1 cellular context compared by ENCODE assay signal in the genomic region with DNA sequence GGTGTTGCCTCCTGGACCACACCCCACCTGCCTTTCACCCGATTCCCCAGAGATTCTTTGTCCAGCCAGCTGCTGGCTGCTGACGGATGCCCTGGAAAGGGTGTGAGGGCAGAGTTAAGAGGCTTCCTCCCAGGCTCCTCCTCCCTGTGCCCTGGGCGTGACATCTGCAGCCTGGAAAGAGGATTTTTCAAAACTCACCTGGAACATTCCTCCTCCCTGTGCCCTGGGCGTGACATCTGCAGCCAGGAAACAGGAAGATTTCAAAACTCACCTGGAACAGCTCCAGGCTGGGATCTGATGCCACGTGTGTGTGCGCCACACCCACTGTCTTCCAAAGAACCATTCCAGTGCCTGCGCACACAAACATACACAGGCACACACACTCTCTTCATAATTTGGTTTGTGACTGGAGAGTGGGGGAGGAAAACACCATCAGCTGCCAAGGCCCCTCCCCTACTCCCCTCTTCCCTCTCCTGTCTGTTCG.
A peak's percentile ranks its signal among the peaks of the same experiment; 100 is the strongest.
TF ChIP-seq lines count a peak whose summit lies in the region.

No MANE protein-coding gene starts in this region.

TF ChIP-seq in HCT116, 20 proteins besides CTCF, POLR2A, EP300 and RAD21 (continued from another document):
- TF ChIP-seq SIN3A (IDR thresholded peaks at IDR 0.05; ENCODE audit: low read depth) (peak; percentile 97), POLR2AphosphoS5 (IDR thresholded peaks at IDR 0.05; ENCODE audit: low read depth, low read length) (peak; percentile 71), CEBPB (IDR thresholded peaks at IDR 0.05; ENCODE audit: low read depth) (peak; percentile 97), FOSL1 (IDR thresholded peaks at IDR 0.05; ENCODE audit: low read depth) (no peak), MAX (IDR thresholded peaks at IDR 0.05) (peak; percentile 98), ZFX (IDR thresholded peaks at IDR 0.05) (no peak), ZNF274 (IDR thresholded peaks at IDR 0.05; ENCODE audit: low read depth, low read length) (no peak), EZH2phosphoT487 (IDR thresholded peaks at IDR 0.05; ENCODE audit: borderline replicate concordance) (no peak)
- TF ChIP-seq, protein P1, sequence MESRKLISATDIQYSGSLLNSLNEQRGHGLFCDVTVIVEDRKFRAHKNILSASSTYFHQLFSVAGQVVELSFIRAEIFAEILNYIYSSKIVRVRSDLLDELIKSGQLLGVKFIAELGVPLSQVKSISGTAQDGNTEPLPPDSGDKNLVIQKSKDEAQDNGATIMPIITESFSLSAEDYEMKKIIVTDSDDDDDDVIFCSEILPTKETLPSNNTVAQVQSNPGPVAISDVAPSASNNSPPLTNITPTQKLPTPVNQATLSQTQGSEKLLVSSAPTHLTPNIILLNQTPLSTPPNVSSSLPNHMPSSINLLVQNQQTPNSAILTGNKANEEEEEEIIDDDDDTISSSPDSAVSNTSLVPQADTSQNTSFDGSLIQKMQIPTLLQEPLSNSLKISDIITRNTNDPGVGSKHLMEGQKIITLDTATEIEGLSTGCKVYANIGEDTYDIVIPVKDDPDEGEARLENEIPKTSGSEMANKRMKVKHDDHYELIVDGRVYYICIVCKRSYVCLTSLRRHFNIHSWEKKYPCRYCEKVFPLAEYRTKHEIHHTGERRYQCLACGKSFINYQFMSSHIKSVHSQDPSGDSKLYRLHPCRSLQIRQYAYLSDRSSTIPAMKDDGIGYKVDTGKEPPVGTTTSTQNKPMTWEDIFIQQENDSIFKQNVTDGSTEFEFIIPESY (IDR thresholded peaks at IDR 0.05; ENCODE audit: extremely low read depth, insufficient replicate concordance, low read length): no peak
